Comparison of ENCODE assay signal across 19 cellular contexts in genomic region chr11:78749243-78749730, GRCh38.
DNase-seq lines count a peak whose midpoint lies in the region; ATAC-seq and TF ChIP-seq lines count a peak whose summit lies in the region.
"Had no signal": no experiment of that assay in that cellular context is flagged by ENCODE, and none has a peak within 500 bp of the region (broad histone marks: within the 10 kb centered on the region; RNA-seq: fewer than 3 reads in every experiment).

No MANE protein-coding gene starts in this region.

- ATAC-seq in SK-N-SH treated with all-trans-retinoic acid at 6 μM for 48 hours (peak; percentile 57; the same call in 1 of the 3 replicates), GM21381 (IDR thresholded peaks at IDR 0.05; ENCODE audit: unreplicated experiment) (no peak), HG02973 (IDR thresholded peaks at IDR 0.05; ENCODE audit: unreplicated experiment) (no peak)
- ATAC-seq: Right ventricle myocardium inferior had no signal

- DNase-seq in NCI-H1105 treated with DMSO at 0.1 percent for 48 hours (lab: John Stamatoyannopoulos, UW) = peak; percentile 17
- DNase-seq in NCI-H1105 (lab: John Stamatoyannopoulos, UW) = no peak
- DNase-seq in NCI-H146 (lab: John Stamatoyannopoulos, UW) = peak; percentile 76
- peak; percentile 78 for DNase-seq in NCI-H748 (lab: John Stamatoyannopoulos, UW; ENCODE audit: unreplicated experiment)
- DNase-seq in posterior vena cava (ENCODE audit: low spot score) = no peak
- DNase-seq: AML-193; Caco-2; H9; MM.1S; NCI-H2227 treated with DMSO at 0.1 percent for 48 hours; NCI-H524 treated with DMSO at 0.1 percent for 48 hours; NK-92 treated with Interleukin-12 subunit alpha and Interleukin-12 subunit beta, amount 100 ng/mL, for 24 hours; Peyer's patch; T-helper 1 cell; T-helper 9 cell had no signal

- intact Hi-C loops in posterior vena cava (cut with DNase I) = no loop called here

TF ChIP-seq in SK-N-SH treated with all-trans-retinoic acid at 6 μM for 48 hours, 23 proteins besides CTCF, POLR2A, EP300 and RAD21:
- TF ChIP-seq ZNF70 (CRISPR knock-in tag; IDR thresholded peaks at IDR 0.05) (no peak), ZFP30 (CRISPR knock-in tag; IDR thresholded peaks at IDR 0.05) (no peak), CREB5 (CRISPR knock-in tag; IDR thresholded peaks at IDR 0.05; ENCODE audit: low read depth) (no peak), PPARA (CRISPR knock-in tag; IDR thresholded peaks at IDR 0.05; ENCODE audit: borderline replicate concordance) (no peak), RARB (CRISPR knock-in tag; IDR thresholded peaks at IDR 0.05) (no peak), ZNF565 (CRISPR knock-in tag; conservative IDR thresholded peaks at IDR 0.05; ENCODE audit: low read depth) (no peak), GLIS3 (CRISPR knock-in tag; IDR thresholded peaks at IDR 0.05) (no peak), OSR1 (CRISPR knock-in tag; IDR thresholded peaks at IDR 0.05) (no peak), ESRRG (CRISPR knock-in tag; IDR thresholded peaks at IDR 0.05) (no peak), ZNF8 (CRISPR knock-in tag; IDR thresholded peaks at IDR 0.05) (no peak), ARNTL (CRISPR knock-in tag; IDR thresholded peaks at IDR 0.05; ENCODE audit: borderline replicate concordance, low read depth) (no peak), ISL1 (CRISPR knock-in tag; IDR thresholded peaks at IDR 0.05) (no peak), SNAI2 (CRISPR knock-in tag; IDR thresholded peaks at IDR 0.05) (no peak), BACH2 (CRISPR knock-in tag; IDR thresholded peaks at IDR 0.05; ENCODE audit: borderline replicate concordance) (no peak), TOX (CRISPR knock-in tag; IDR thresholded peaks at IDR 0.05; ENCODE audit: borderline replicate concordance) (no peak), TCF4 (CRISPR knock-in tag; IDR thresholded peaks at IDR 0.05; ENCODE audit: borderline replicate concordance) (no peak; the same call in 1 of the 2 replicates), ZFP3 (CRISPR knock-in tag; IDR thresholded peaks at IDR 0.05) (no peak), CSDC2 (CRISPR knock-in tag; IDR thresholded peaks at IDR 0.05) (no peak)
- TF ChIP-seq, protein P1, sequence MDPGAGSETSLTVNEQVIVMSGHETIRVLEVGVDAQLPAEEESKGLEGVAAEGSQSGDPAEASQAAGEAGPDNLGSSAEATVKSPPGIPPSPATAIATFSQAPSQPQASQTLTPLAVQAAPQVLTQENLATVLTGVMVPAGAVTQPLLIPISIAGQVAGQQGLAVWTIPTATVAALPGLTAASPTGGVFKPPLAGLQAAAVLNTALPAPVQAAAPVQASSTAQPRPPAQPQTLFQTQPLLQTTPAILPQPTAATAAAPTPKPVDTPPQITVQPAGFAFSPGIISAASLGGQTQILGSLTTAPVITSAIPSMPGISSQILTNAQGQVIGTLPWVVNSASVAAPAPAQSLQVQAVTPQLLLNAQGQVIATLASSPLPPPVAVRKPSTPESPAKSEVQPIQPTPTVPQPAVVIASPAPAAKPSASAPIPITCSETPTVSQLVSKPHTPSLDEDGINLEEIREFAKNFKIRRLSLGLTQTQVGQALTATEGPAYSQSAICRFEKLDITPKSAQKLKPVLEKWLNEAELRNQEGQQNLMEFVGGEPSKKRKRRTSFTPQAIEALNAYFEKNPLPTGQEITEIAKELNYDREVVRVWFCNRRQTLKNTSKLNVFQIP (CRISPR knock-in tag; IDR thresholded peaks at IDR 0.05; ENCODE audit: borderline replicate concordance, low read depth) = no peak
- TF ChIP-seq, protein P2, sequence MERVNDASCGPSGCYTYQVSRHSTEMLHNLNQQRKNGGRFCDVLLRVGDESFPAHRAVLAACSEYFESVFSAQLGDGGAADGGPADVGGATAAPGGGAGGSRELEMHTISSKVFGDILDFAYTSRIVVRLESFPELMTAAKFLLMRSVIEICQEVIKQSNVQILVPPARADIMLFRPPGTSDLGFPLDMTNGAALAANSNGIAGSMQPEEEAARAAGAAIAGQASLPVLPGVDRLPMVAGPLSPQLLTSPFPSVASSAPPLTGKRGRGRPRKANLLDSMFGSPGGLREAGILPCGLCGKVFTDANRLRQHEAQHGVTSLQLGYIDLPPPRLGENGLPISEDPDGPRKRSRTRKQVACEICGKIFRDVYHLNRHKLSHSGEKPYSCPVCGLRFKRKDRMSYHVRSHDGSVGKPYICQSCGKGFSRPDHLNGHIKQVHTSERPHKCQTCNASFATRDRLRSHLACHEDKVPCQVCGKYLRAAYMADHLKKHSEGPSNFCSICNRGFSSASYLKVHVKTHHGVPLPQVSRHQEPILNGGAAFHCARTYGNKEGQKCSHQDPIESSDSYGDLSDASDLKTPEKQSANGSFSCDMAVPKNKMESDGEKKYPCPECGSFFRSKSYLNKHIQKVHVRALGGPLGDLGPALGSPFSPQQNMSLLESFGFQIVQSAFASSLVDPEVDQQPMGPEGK (CRISPR knock-in tag; IDR thresholded peaks at IDR 0.05; ENCODE audit: borderline replicate concordance) = no peak

Comparison
In these comparisons a context has a peak if more than half of its experiments do, and no peak if none do; other contexts are left out.
1. DNase-seq: peak in NCI-H1105 treated with DMSO at 0.1 percent for 48 hours (single experiment), NCI-H146 (single experiment) and NCI-H748 (single experiment); none in NCI-H1105 (single experiment) and posterior vena cava (single experiment).